In the genomic region with DNA sequence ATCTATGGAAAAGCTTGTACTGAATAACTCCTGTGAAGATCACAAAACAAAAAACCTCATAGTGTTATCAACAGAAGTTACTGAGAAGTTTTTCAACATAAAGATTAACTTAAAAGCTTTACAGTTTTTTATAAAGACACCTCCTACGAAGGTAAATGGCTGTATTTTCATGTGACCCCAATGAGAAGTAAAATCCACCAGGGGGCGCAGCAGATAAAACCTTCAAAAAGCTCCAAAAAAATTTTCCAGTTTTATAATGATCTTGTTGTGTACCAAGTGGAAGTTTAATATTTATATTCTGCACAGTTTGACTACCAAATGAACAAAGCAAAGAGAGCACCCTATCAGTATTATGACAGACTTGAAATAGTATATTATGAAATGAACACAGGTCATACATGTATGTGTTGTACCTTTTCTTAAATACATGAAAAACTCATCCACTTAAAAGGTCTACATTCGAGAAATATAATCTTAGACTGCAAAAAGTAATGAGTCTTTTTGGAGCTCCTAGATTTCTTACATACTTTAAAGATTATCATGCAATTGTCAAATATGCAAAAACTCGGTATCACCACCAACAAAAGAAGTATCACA, we compare ENCODE assay signal across 8 cellular contexts. TPM values are rescaled to one million over a fixed set of nuclear protein-coding genes. Genes with fewer than 3 reads are reported as not detected.
DNase-seq lines count a peak whose midpoint lies in the region; ATAC-seq and TF ChIP-seq lines count a peak whose summit lies in the region.

No MANE protein-coding gene starts in this region.

- peaks cover 5% of the 10 kb centered on the region for H3K36me3 Mint-ChIP-seq in activated CD4-positive, alpha-beta T cell treated with anti-CD3 and anti-CD28 coated beads, Interleukin-2, amount 10 ng/mL, durations not matched to agents 7 days and 5 days (ENCODE audit: low read depth)

- peaks cover 93% of the 10 kb centered on the region for H4K20me1 ChIP-seq in Loucy (ENCODE audit: insufficient read depth, low read length, poor library complexity, severe bottlenecking)

- no peak overlapping the region for H3K27ac Mint-ChIP-seq in activated CD4-positive, alpha-beta T cell treated with anti-CD3 and anti-CD28 coated beads, Interleukin-2, amount 10 ng/mL, durations not matched to agents 7 days and 5 days

- H3K4me1 Mint-ChIP-seq in activated CD4-positive, alpha-beta T cell treated with anti-CD3 and anti-CD28 coated beads, Interleukin-2, amount 10 ng/mL, durations not matched to agents 7 days and 5 days = peaks cover 28% of the 10 kb centered on the region

- peaks cover 1% of the 10 kb centered on the region for H3K36me3 ChIP-seq in Loucy (ENCODE audit: insufficient read depth, low read length)

- H3K27me3 Mint-ChIP-seq in activated CD4-positive, alpha-beta T cell treated with anti-CD3 and anti-CD28 coated beads, Interleukin-2, amount 10 ng/mL, durations not matched to agents 7 days and 5 days = no peaks in the 10 kb centered on the region

- no peaks in the 10 kb centered on the region for H3K9me3 Mint-ChIP-seq in activated CD4-positive, alpha-beta T cell treated with anti-CD3 and anti-CD28 coated beads, Interleukin-2, amount 10 ng/mL, durations not matched to agents 7 days and 5 days

- ATAC-seq in sciatic nerve (peak; percentile 30), GM21447 (IDR thresholded peaks at IDR 0.05; ENCODE audit: unreplicated experiment) (no peak), HG03469 (IDR thresholded peaks at IDR 0.05; ENCODE audit: unreplicated experiment) (no peak)

- no peak overlapping the region for H3K4me3 ChIP-seq in Loucy (ENCODE audit: low read length, poor library complexity, severe bottlenecking)
- no peak overlapping the region for H3K4me3 ChIP-seq in fibroblast of the aortic adventitia (ENCODE audit: low read depth, low read length)

- H3K9ac ChIP-seq in Loucy (ENCODE audit: low read depth, low read length, poor library complexity, severe bottlenecking) = no peak overlapping the region

- intact Hi-C loops in sciatic nerve (cut with DNase I) = no loop called here

- H3K9me3 ChIP-seq in Loucy (ENCODE audit: insufficient read depth, low read depth, low read length) = no peaks in the 10 kb centered on the region

- no peaks in the 10 kb centered on the region for H3K27me3 ChIP-seq in Loucy (ENCODE audit: insufficient read depth, low read length, poor library complexity, severe bottlenecking)

- CTCF ChIA-PET in activated CD4-positive, alpha-beta T cell treated with anti-CD3 and anti-CD28 coated beads, Interleukin-2, amount 10 ng/mL, durations not matched to agents 7 days and 5 days (lab: Charles Lee) = interaction anchor here (0.7 to 1.4 kb wide), 6 partner anchors 23 to 57 kb away, joined by 3 to 6 read pairs (median 3); partner anchors contain the start of gene PNO1

- H3K4me3 Mint-ChIP-seq in activated CD4-positive, alpha-beta T cell treated with anti-CD3 and anti-CD28 coated beads, Interleukin-2, amount 10 ng/mL, durations not matched to agents 7 days and 5 days = no peak overlapping the region

- POLR2A ChIA-PET in activated CD4-positive, alpha-beta T cell treated with anti-CD3 and anti-CD28 coated beads, Interleukin-2, amount 10 ng/mL, durations not matched to agents 7 days and 5 days (lab: Charles Lee) = no interaction called here

- no peaks in the 10 kb centered on the region for H3K9me2 ChIP-seq in Loucy (replicated peaks; ENCODE audit: low read depth, low read length)

- peak; percentile 90 for TF ChIP-seq CTCF in Loucy (conservative IDR thresholded peaks at IDR 0.05; ENCODE audit: low read length)
- TF ChIP-seq CTCF in fibroblast of the aortic adventitia (IDR thresholded peaks at IDR 0.05; ENCODE audit: insufficient read depth, low read length) = peak; percentile 48

- H3K4me2 ChIP-seq in Loucy (ENCODE audit: low read depth, low read length, poor library complexity, severe bottlenecking) = no peak overlapping the region

- H2AFZ ChIP-seq in Loucy (ENCODE audit: low read length) = no peak overlapping the region

- DNase-seq in DMS53 (lab: John Stamatoyannopoulos, UW) (peak; percentile 80), fibroblast of the aortic adventitia (ENCODE audit: low read depth) (peak; percentile 66), sciatic nerve (ENCODE audit: low spot score) (no peak), SW 1271 (lab: John Stamatoyannopoulos, UW) (no peak)
- DNase-seq in activated CD4-positive, alpha-beta T cell treated with anti-CD3 and anti-CD28 coated beads, Interleukin-2, amount 10 ng/mL, durations not matched to agents 7 days and 5 days = peak; percentile 52

- peaks cover 8% of the 10 kb centered on the region; the same call in 1 of the 2 replicates for H3F3A ChIP-seq in Loucy (ENCODE audit: low read depth)

- H3K4me1 ChIP-seq in Loucy (ENCODE audit: insufficient read depth, low read length, poor library complexity, severe bottlenecking) = no peaks in the 10 kb centered on the region

- peaks cover 93% of the 10 kb centered on the region for H3K79me2 ChIP-seq in Loucy (ENCODE audit: insufficient read depth, low read length)

RNA-seq across cellular contexts. Expression of gene PNO1, which starts 38.5 kb away (rescaled TPM):
- total RNA-seq in activated CD4-positive, alpha-beta T cell treated with anti-CD3 and anti-CD28 coated beads, Interleukin-2, amount 10 ng/mL, durations not matched to agents 7 days and 5 days = 10 to 100 TPM; 10.9 to 12.0 TPM
- 4.1 and 9.5 TPM in 2 replicates for total RNA-seq in fibroblast of the aortic adventitia (ENCODE audit: low replicate concordance)
- 10.6 TPM for total RNA-seq in sciatic nerve

RNA-seq across cellular contexts. Expression of gene PPP3R1, which starts 56.1 kb away (rescaled TPM):
- total RNA-seq in activated CD4-positive, alpha-beta T cell treated with anti-CD3 and anti-CD28 coated beads, Interleukin-2, amount 10 ng/mL, durations not matched to agents 7 days and 5 days = 10 to 100 TPM; 78.5 to 79.6 TPM
- total RNA-seq in fibroblast of the aortic adventitia (ENCODE audit: low replicate concordance) (10.6 and 38.6 TPM in 2 replicates), sciatic nerve (64.0 TPM)

Comparison
In these comparisons a context has a peak if more than half of its experiments do, and no peak if none do; other contexts are left out.
1. DNase-seq: peak in DMS53 (single experiment), activated CD4-positive, alpha-beta T cell treated with anti-CD3 and anti-CD28 coated beads, Interleukin-2, amount 10 ng/mL, durations not matched to agents 7 days and 5 days (single experiment) and fibroblast of the aortic adventitia (single experiment); none in sciatic nerve (single experiment) and SW 1271 (0 of 2).